In the genomic region with DNA sequence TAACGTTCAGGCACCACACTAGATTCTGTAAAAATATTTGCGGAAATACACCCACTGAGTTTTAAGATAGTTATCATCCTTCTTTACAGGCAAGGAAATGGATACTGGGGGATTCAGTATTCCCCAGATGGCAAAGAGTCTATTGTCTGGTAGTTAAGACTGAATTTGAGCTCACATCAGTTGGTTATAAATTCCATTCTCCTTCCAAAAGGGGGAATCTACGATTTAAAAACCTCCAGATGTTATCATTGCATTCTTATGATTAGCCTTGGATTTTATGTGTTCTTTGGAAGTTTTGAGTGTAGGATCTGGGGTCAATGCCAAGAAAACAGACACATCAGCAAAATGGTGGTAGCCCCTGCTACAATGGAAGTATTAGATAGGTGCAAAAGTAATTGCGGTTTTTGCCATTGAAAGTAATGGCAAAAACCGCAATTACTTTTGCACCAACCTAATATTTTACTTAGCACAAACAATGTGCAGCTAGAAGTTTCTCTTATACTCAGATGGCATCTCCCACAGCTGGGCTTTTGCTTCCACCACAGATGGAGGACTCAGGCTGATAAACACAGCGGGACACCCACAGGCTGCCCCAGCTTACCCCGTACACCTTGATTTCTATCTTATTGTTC, we compare ENCODE assay signal across 21 cellular contexts.
"Had no signal": no experiment of that assay in that cellular context is flagged by ENCODE, and none has a peak within 500 bp of the region (broad histone marks: within the 10 kb centered on the region; RNA-seq: fewer than 3 reads in every experiment).

No MANE protein-coding gene starts in this region.

- ATAC-seq: esophagus mucosa; left ventricle myocardium superior; lower lobe of right lung; natural killer cell; pancreas; stimulated activated memory B cell treated with anti-CD40 and anti-IgM and Interleukin-4, amounts not matched to agents 10 μg/mL and 1 μg/mL and 100 μg/mL, for 72 hours; stimulated activated naive CD8-positive, alpha-beta T cell treated with anti-CD3 and anti-CD28 coated beads, Interleukin-15, Interleukin-2, amounts not matched to agents 100 U/mL and 50 U/mL, for 24 hours had no signal

- DNase-seq: dorsolateral prefrontal cortex; effector CD4-positive, alpha-beta T cell; foreskin fibroblast; head of caudate nucleus; left ventricle myocardium superior; lower lobe of right lung; natural killer cell; pancreas; stimulated activated CD4-positive, alpha-beta T cell treated with anti-CD3 and anti-CD28 coated beads, Interleukin-12 subunit alpha, Interleukin-12 subunit beta, amount 100 ng/mL, for 4 hours; stimulated activated CD4-positive, alpha-beta T cell treated with anti-CD3 and anti-CD28 coated beads, Interleukin-1b, Interleukin-23, amount 100 ng/mL, for 48 hours; stimulated activated CD4-positive, alpha-beta T cell treated with anti-CD3 and anti-CD28 coated beads, Interleukin-4, amount 100 ng/mL, for 4 hours; stimulated activated naive CD8-positive, alpha-beta T cell treated with anti-CD3 and anti-CD28 coated beads, Interleukin-15, Interleukin-2, amounts not matched to agents 100 U/mL and 50 U/mL, for 24 hours; substantia nigra; testis; tibial artery had no signal

- FAIRE-seq: keratinocyte, pancreas had no signal

- H3K9me3 ChIP-seq: gastrocnemius medialis, lower lobe of right lung, neutrophil, pancreas, testis, tibial artery had no signal

- H3K4me2 ChIP-seq: smooth muscle cell had no signal

- H3K4me3 ChIP-seq: dorsolateral prefrontal cortex, gastrocnemius medialis, lower lobe of right lung, pancreas, smooth muscle cell, testis, tibial artery had no signal

- H3K36me3 ChIP-seq: gastrocnemius medialis, lower lobe of right lung, neutrophil, pancreas had no signal

- H3K27me3 ChIP-seq: gastrocnemius medialis, neutrophil, pancreas, testis, tibial artery had no signal

- H3K4me1 ChIP-seq: lower lobe of right lung, pancreas had no signal
